10 cellular contexts compared by ENCODE assay signal in the genomic region with DNA sequence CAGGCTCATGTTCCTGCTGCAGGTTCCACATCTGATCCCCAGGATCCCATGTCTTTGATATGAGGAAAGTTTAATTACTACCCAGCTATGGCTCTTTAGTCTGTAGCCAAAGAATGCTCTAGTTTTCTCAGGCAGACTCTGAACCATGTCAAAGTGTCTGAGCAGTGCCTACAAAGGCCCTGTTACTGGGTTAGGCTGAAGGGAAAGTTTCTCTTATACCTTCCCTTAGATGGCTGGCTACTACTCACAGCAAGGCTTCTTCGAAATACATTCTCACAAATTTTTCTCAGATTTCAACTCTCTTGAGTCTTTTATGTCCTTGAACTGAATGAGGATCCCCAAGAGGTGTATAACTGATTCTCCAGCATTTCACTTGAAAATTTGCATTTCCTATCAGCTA.
DNase-seq lines count a peak whose midpoint lies in the region; ATAC-seq and TF ChIP-seq lines count a peak whose summit lies in the region.
"Had no signal": no experiment of that assay in that cellular context is flagged by ENCODE, and none has a peak within 500 bp of the region (broad histone marks: within the 10 kb centered on the region; RNA-seq: fewer than 3 reads in every experiment).

No MANE protein-coding gene starts in this region.

- no peaks in the 10 kb centered on the region for H3K9me2 ChIP-seq in OCI-LY7 (ENCODE audit: insufficient read depth, low read length)

- H3K27ac ChIP-seq in right cardiac atrium (ENCODE audit: low read length) (no peak overlapping the region), breast epithelium (peak overlapping the region; percentile 9 to 12), uterus (peak overlapping the region; percentile 85 to 96), testis (peak overlapping the region in 1 of 2 donors; percentile 21), OCI-LY7 (ENCODE audit: low read depth, low read length, poor library complexity, severe bottlenecking) (no peak overlapping the region)
- H3K27ac ChIP-seq: colonic mucosa, neural progenitor cell had no signal

- no peaks in the 10 kb centered on the region for H3K9me3 ChIP-seq in right cardiac atrium (ENCODE audit: control insufficient read depth, low read length)
- no peaks in the 10 kb centered on the region for H3K9me3 ChIP-seq in breast epithelium
- no peaks in the 10 kb centered on the region for H3K9me3 ChIP-seq in uterus
- H3K9me3 ChIP-seq in testis = no peaks in the 10 kb centered on the region
- no peaks in the 10 kb centered on the region for H3K9me3 ChIP-seq in OCI-LY7 (ENCODE audit: low read length)
- H3K9me3 ChIP-seq: colonic mucosa had no signal

- no peak for TF ChIP-seq CTCF in breast epithelium (IDR thresholded peaks at IDR 0.05)
- no peak for TF ChIP-seq CTCF in uterus (IDR thresholded peaks at IDR 0.05)
- TF ChIP-seq CTCF in testis (IDR thresholded peaks at IDR 0.05) = no peak
- no peak for TF ChIP-seq CTCF in OCI-LY7 (conservative IDR thresholded peaks at IDR 0.05; ENCODE audit: low read length)

- WGBS in right cardiac atrium = 0% methylated on average over 1 of the region's 1 CpG
- 0% methylated on average over 1 of the region's 1 CpG; no CpG with 5 or more reads in 1 of the 2 donors for whole genome bisulfite sequencing in testis, 2 donors

- H3K4me3 ChIP-seq in right cardiac atrium (ENCODE audit: low read length) = no peak overlapping the region
- no peak overlapping the region for H3K4me3 ChIP-seq in breast epithelium
- no peak overlapping the region for H3K4me3 ChIP-seq in uterus
- H3K4me3 ChIP-seq in testis = no peak overlapping the region
- H3K4me3 ChIP-seq in OCI-LY7 (ENCODE audit: low read depth, low read length, poor library complexity, severe bottlenecking) = no peak overlapping the region
- H3K4me3 ChIP-seq: colonic mucosa, neural progenitor cell had no signal

- CTCF ChIA-PET in OCI-LY7 (lab: Charles Lee; ENCODE audit: unreplicated experiment) = no interaction called here

- no peaks in the 10 kb centered on the region for H3K79me2 ChIP-seq in OCI-LY7 (ENCODE audit: insufficient read depth, low read depth, low read length)

- POLR2A ChIA-PET in OCI-LY7 (lab: Charles Lee) = interaction anchor here (0.9 kb wide), 1 partner anchor 51 kb away, joined by 3 read pairs; no protein-coding TSS in a partner anchor

- no peaks in the 10 kb centered on the region for H3K27me3 ChIP-seq in right cardiac atrium (ENCODE audit: control insufficient read depth, insufficient read depth)
- no peaks in the 10 kb centered on the region for H3K27me3 ChIP-seq in breast epithelium
- H3K27me3 ChIP-seq in uterus = no peaks in the 10 kb centered on the region
- H3K27me3 ChIP-seq in testis = no peaks in the 10 kb centered on the region
- H3K27me3 ChIP-seq: colonic mucosa, neural progenitor cell had no signal

- BruUV-seq in OCI-LY7 (replicated peaks; lab: Mats Ljungman, UMichigan) = no TSS peak

- H2AFZ ChIP-seq in OCI-LY7 (ENCODE audit: low read length) = no peak overlapping the region
- H2AFZ ChIP-seq: neural progenitor cell had no signal

- no peaks in the 10 kb centered on the region for H4K20me1 ChIP-seq in OCI-LY7 (ENCODE audit: insufficient read depth, low read length)

- H3K4me1 ChIP-seq in right cardiac atrium (ENCODE audit: control insufficient read depth, insufficient read depth, low read length) (peaks cover 3% of the 10 kb centered on the region), breast epithelium (no peaks in the 10 kb centered on the region), uterus (peaks cover 0 to 9% of the 10 kb centered on the region in 2 donors), testis (peaks cover 5% of the 10 kb centered on the region), OCI-LY7 (ENCODE audit: insufficient read depth, low read length, poor library complexity, severe bottlenecking) (no peaks in the 10 kb centered on the region)
- H3K4me1 ChIP-seq: colonic mucosa, neural progenitor cell had no signal

- DNase-seq in left ventricle myocardium superior (no peak), right cardiac atrium (no peak), breast epithelium (ENCODE audit: low spot score in 2 of 2) (no peak), uterus (no peak), NCI-H345 treated with DMSO at 0.1 percent for 48 hours (lab: John Stamatoyannopoulos, UW; ENCODE audit: unreplicated experiment) (no peak), testis (no peak), OCI-LY7 (ENCODE audit: low spot score) (no peak)
- DNase-seq: colonic mucosa had no signal

- H3K36me3 ChIP-seq in breast epithelium (no peaks in the 10 kb centered on the region), uterus (no peaks in the 10 kb centered on the region), testis (ENCODE audit: low read depth, missing control alignments) (no peaks in the 10 kb centered on the region), OCI-LY7 (ENCODE audit: insufficient read depth, low read length) (no peaks in the 10 kb centered on the region)
- H3K36me3 ChIP-seq: colonic mucosa, neural progenitor cell had no signal

- peak; percentile 26 for ATAC-seq in left ventricle myocardium superior
- ATAC-seq in right cardiac atrium = no peak
- peak; percentile 23 for ATAC-seq in HG03108 (IDR thresholded peaks at IDR 0.05; ENCODE audit: unreplicated experiment)

- TF ChIP-seq POLR2A in breast epithelium (IDR thresholded peaks at IDR 0.05) = no peak
- TF ChIP-seq POLR2A in uterus (IDR thresholded peaks at IDR 0.05) = no peak
- no peak for TF ChIP-seq POLR2A in testis (IDR thresholded peaks at IDR 0.05)

- intact Hi-C loops in left ventricle myocardium superior (cut with micrococcal nuclease) = no loop called here
- intact Hi-C loops in right cardiac atrium (cut with DNase I) = no loop called here
- intact Hi-C loops in breast epithelium (cut with DNase I; ENCODE audit: low total_unique reads) = no loop called here
- intact Hi-C loops in uterus (cut with DNase I; ENCODE audit: low total_unique reads) = no loop called here
- intact Hi-C loops in testis (cut with DNase I; ENCODE audit: low total_unique reads) = no loop called here
- intact Hi-C loops in OCI-LY7 (cut with micrococcal nuclease; ENCODE audit: unreplicated experiment) = no loop called here

- H3K4me2 ChIP-seq in OCI-LY7 (ENCODE audit: low read length) = no peak overlapping the region
- H3K4me2 ChIP-seq: neural progenitor cell had no signal

Comparison
In these comparisons a context has a peak if more than half of its experiments do, and no peak if none do; other contexts are left out.
1. ATAC-seq: peak in left ventricle myocardium superior (single experiment) and HG03108 (single experiment); none in right cardiac atrium (0 of 2).
2. H3K27ac ChIP-seq: peak in breast epithelium (2 of 2) and uterus (2 of 2); none in right cardiac atrium (single experiment) and OCI-LY7 (single experiment).